ENCODE assay signal across 16 cellular contexts in genomic region chr14:68673464-68673863, GRCh38.
DNase-seq lines count a peak whose midpoint lies in the region; ATAC-seq, FAIRE-seq and TF ChIP-seq lines count a peak whose summit lies in the region.
"Had no signal": no experiment of that assay in that cellular context is flagged by ENCODE, and none has a peak within 500 bp of the region (broad histone marks: within the 10 kb centered on the region; RNA-seq: fewer than 3 reads in every experiment).

No MANE protein-coding gene starts in this region.

- dilution Hi-C loops in keratinocyte (cut with MboI; ENCODE audit: extremely low pct_ligation_motif_present, low sequenced_read_pairs), result no loop called here

- H4K20me1 ChIP-seq in HepG2 (ENCODE audit: insufficient read depth, low read length) (no peaks in the 10 kb centered on the region), astrocyte (ENCODE audit: insufficient read depth, low read length) (no peaks in the 10 kb centered on the region), keratinocyte (ENCODE audit: control insufficient read depth, extremely low read depth, insufficient read depth, low read length) (no peaks in the 10 kb centered on the region)
- H4K20me1 ChIP-seq: BLaER1 had no signal

- H3K4me2 ChIP-seq in HepG2 (ENCODE audit: low read depth, low read length), result no peak overlapping the region
- no peak overlapping the region for H3K4me2 ChIP-seq in astrocyte (ENCODE audit: low read length)
- no peak overlapping the region for H3K4me2 ChIP-seq in keratinocyte (ENCODE audit: control insufficient read depth, extremely low read depth, insufficient read depth, low read depth, low read length)

- peaks cover 3% of the 10 kb centered on the region for H3K9me3 Mint-ChIP-seq in astrocyte (ENCODE audit: unreplicated experiment)
- H3K9me3 Mint-ChIP-seq: CD8-positive, alpha-beta memory T cell had no signal

- TF ChIP-seq CTCF in right lobe of liver (IDR thresholded peaks at IDR 0.05), result no peak
- TF ChIP-seq CTCF in HepG2 (CRISPR knock-in tag; IDR thresholded peaks at IDR 0.05), result no peak
- no peak for TF ChIP-seq CTCF in astrocyte (IDR thresholded peaks at IDR 0.05; ENCODE audit: insufficient read depth, low read depth, low read length)
- TF ChIP-seq CTCF in keratinocyte (optimal IDR thresholded peaks at IDR 0.05 in 1 of 3, IDR thresholded peaks at IDR 0.05 in 1 of 3, conservative IDR thresholded peaks at IDR 0.05 in 1 of 3; ENCODE audit: extremely low read depth in 1 of 3, insufficient read depth in 2 of 3, low read length in 3 of 3), result no peak
- no peak for TF ChIP-seq CTCF in vagina (IDR thresholded peaks at IDR 0.05)

- H3K27ac ChIP-seq in right lobe of liver (peak overlapping the region in 2 of 3 donors; percentile 71 to 72), HepG2 (ENCODE audit: extremely low read length, insufficient read depth, low read length) (no peak overlapping the region), astrocyte (ENCODE audit: low read depth, low read length) (no peak overlapping the region), keratinocyte (ENCODE audit: control insufficient read depth, insufficient read depth, low read length) (no peak overlapping the region), vagina (peak overlapping the region; percentile 87)

- no peaks in the 10 kb centered on the region for H3K9me1 ChIP-seq in keratinocyte (ENCODE audit: control insufficient read depth, extremely low read depth, insufficient read depth, low read length)

- no peak overlapping the region for H2AFZ ChIP-seq in HepG2 (ENCODE audit: low read length)
- no peak overlapping the region for H2AFZ ChIP-seq in astrocyte (ENCODE audit: low read depth, low read length)
- H2AFZ ChIP-seq in keratinocyte (ENCODE audit: control insufficient read depth, low read length), result no peak overlapping the region

- FAIRE-seq in HepG2 (lab: Jason Lieb, UNC), result no peak
- peak; percentile 85 for FAIRE-seq in astrocyte (lab: Jason Lieb, UNC)
- peak; percentile 59 for FAIRE-seq in keratinocyte (lab: Jason Lieb, UNC)

- no TSS peak for BruUV-seq in HepG2 (replicated peaks; lab: Mats Ljungman, UMichigan)

- no peaks in the 10 kb centered on the region for H3K27me3 ChIP-seq in right lobe of liver
- H3K27me3 ChIP-seq in HepG2 (ENCODE audit: control insufficient read depth in 1 of 2, insufficient read depth in 2 of 2, low read length in 2 of 2), result 0 out of 5 replicates have a peak, but pooled peaks cover 0 to 1% of the 10 kb centered on the region in 2 experiments
- H3K27me3 ChIP-seq in astrocyte (ENCODE audit: insufficient read depth, low read length), result no peaks in the 10 kb centered on the region
- no peaks in the 10 kb centered on the region for H3K27me3 ChIP-seq in keratinocyte (ENCODE audit: control insufficient read depth, extremely low read depth, insufficient read depth, low read length)
- H3K27me3 ChIP-seq in vagina, result no peaks in the 10 kb centered on the region
- H3K27me3 ChIP-seq: BLaER1 had no signal

- CTCF ChIA-PET in HepG2 (lab: Yijun Ruan, JAX; ENCODE audit: low intra/inter-chr PET ratio, low total read pairs), result no interaction called here

- H3K4me3 ChIP-seq in right lobe of liver, result no peak overlapping the region
- no peak overlapping the region for H3K4me3 ChIP-seq in HepG2 (replicated peaks in 1 of 3; ENCODE audit: insufficient read depth in 1 of 3, low read depth in 2 of 3, low read length in 3 of 3)
- H3K4me3 ChIP-seq in astrocyte (ENCODE audit: insufficient read depth, low read depth, low read length), result no peak overlapping the region
- no peak overlapping the region for H3K4me3 ChIP-seq in keratinocyte (ENCODE audit: control insufficient read depth in 2 of 3, extremely low read depth in 1 of 3, insufficient read depth in 2 of 3, low read depth in 1 of 3, low read length in 3 of 3)
- H3K4me3 ChIP-seq in vagina, result no peak overlapping the region
- H3K4me3 ChIP-seq: BLaER1 had no signal

- H3K79me2 ChIP-seq in HepG2 (ENCODE audit: insufficient read depth, low read length) (no peaks in the 10 kb centered on the region), astrocyte (ENCODE audit: insufficient read depth, low read length) (no peaks in the 10 kb centered on the region), keratinocyte (ENCODE audit: control insufficient read depth, insufficient read depth, low read length) (no peaks in the 10 kb centered on the region)

- 69% methylated on average over 5 of the region's 5 CpGs for WGBS in right lobe of liver (ENCODE audit: insufficient coverage, low coverage, low lambda C conversion rate, missing lambda C conversion rate)
- 60% methylated on average over 5 of the region's 5 CpGs for WGBS in HepG2 (ENCODE audit: low lambda C conversion rate)

- H3K4me1 ChIP-seq in right lobe of liver (peaks cover 0 to 17% (median 4%) of the 10 kb centered on the region in 4 donors), HepG2 (ENCODE audit: insufficient read depth, low read length) (peaks cover 41% of the 10 kb centered on the region), astrocyte (ENCODE audit: insufficient read depth, low read length) (peaks cover 15% of the 10 kb centered on the region), keratinocyte (ENCODE audit: control insufficient read depth, extremely low read depth, insufficient read depth, low read length) (peaks cover 42% of the 10 kb centered on the region), vagina (peaks cover 75% of the 10 kb centered on the region)

- H3K36me3 Mint-ChIP-seq in astrocyte (ENCODE audit: low read depth, unreplicated experiment), result no peaks in the 10 kb centered on the region
- H3K36me3 Mint-ChIP-seq: CD8-positive, alpha-beta memory T cell had no signal

- H3K27ac Mint-ChIP-seq in astrocyte (ENCODE audit: unreplicated experiment), result no peak overlapping the region

- POLR2A ChIA-PET in HepG2 (lab: Yijun Ruan, JAX), result no interaction called here

- DNase-seq in right lobe of liver (no peak), HepG2 (ENCODE audit: low spot score) (no peak), astrocyte (ENCODE audit: low read depth) (no peak), keratinocyte (ENCODE audit: low read depth, low spot score) (no peak), vagina (ENCODE audit: extremely low spot score in 2 of 2) (no peak), NCI-H2081 (lab: John Stamatoyannopoulos, UW) (no peak), sciatic nerve (ENCODE audit: low spot score) (no peak)
- DNase-seq: 8988T; AML-193; Caco-2; CD8-positive, alpha-beta memory T cell; DMS53; GF-D8; HCEC 1CT had no signal

- ATAC-seq in right lobe of liver (no peak), HepG2 (no peak), GM21528 (IDR thresholded peaks at IDR 0.05; ENCODE audit: low FRiP score, unreplicated experiment) (no peak), sciatic nerve (no peak)

- H3K9ac ChIP-seq in HepG2 (ENCODE audit: insufficient read depth, low read depth, low read length) (no peak overlapping the region), astrocyte (ENCODE audit: low read length) (no peak overlapping the region), keratinocyte (ENCODE audit: control insufficient read depth, extremely low read depth, insufficient read depth, low read length) (no peak overlapping the region)
- H3K9ac ChIP-seq: BLaER1 had no signal

- TF ChIP-seq EP300 in HepG2 (IDR thresholded peaks at IDR 0.05; ENCODE audit: low read depth in 2 of 2, low read length in 2 of 2), result no peak
- no peak for TF ChIP-seq EP300 in HepG2 (CRISPR knock-in tag; IDR thresholded peaks at IDR 0.05; ENCODE audit: borderline replicate concordance)

- no peak for TF ChIP-seq RAD21 in HepG2 (CRISPR knock-in tag; IDR thresholded peaks at IDR 0.05)

- H3K4me3 Mint-ChIP-seq in astrocyte (ENCODE audit: unreplicated experiment), result no peak overlapping the region
- H3K4me3 Mint-ChIP-seq: CD8-positive, alpha-beta memory T cell had no signal

- no peaks in the 10 kb centered on the region for H3K36me3 ChIP-seq in right lobe of liver
- H3K36me3 ChIP-seq in HepG2 (replicated peaks in 1 of 2; ENCODE audit: control insufficient read depth in 1 of 2, insufficient read depth in 2 of 2, low read length in 2 of 2), result no peaks in the 10 kb centered on the region
- no peaks in the 10 kb centered on the region for H3K36me3 ChIP-seq in astrocyte (ENCODE audit: insufficient read depth, low read length)
- H3K36me3 ChIP-seq in keratinocyte (ENCODE audit: control insufficient read depth in 2 of 2, extremely low read depth in 1 of 2, insufficient read depth in 2 of 2, low read length in 2 of 2), result no peaks in the 10 kb centered on the region
- no peaks in the 10 kb centered on the region for H3K36me3 ChIP-seq in vagina
- H3K36me3 ChIP-seq: BLaER1 had no signal

- TF ChIP-seq POLR2A in right lobe of liver (IDR thresholded peaks at IDR 0.05) (no peak), HepG2 (IDR thresholded peaks at IDR 0.05; ENCODE audit: insufficient read depth in 1 of 2, low read depth in 2 of 2, low read length in 2 of 2) (no peak), vagina (IDR thresholded peaks at IDR 0.05) (no peak)

- H3K4me1 Mint-ChIP-seq in astrocyte (ENCODE audit: low read depth, unreplicated experiment), result peaks cover 9% of the 10 kb centered on the region

- peaks cover 2% of the 10 kb centered on the region for H3K27me3 Mint-ChIP-seq in astrocyte (ENCODE audit: low read depth, unreplicated experiment)
- H3K27me3 Mint-ChIP-seq: CD8-positive, alpha-beta memory T cell had no signal

- intact Hi-C loops in right lobe of liver (cut with DNase I), result no loop called here
- intact Hi-C loops in HepG2 (cut with micrococcal nuclease; ENCODE audit: unreplicated experiment), result no loop called here
- intact Hi-C loops in vagina (cut with DNase I), result no loop called here
- intact Hi-C loops in sciatic nerve (cut with DNase I), result no loop called here

- H3K9me3 ChIP-seq in right lobe of liver, result no peaks in the 10 kb centered on the region
- no peaks in the 10 kb centered on the region for H3K9me3 ChIP-seq in HepG2 (ENCODE audit: low read length)
- H3K9me3 ChIP-seq in astrocyte (ENCODE audit: insufficient read depth, low read depth, low read length), result no peaks in the 10 kb centered on the region
- peaks cover 3% of the 10 kb centered on the region for H3K9me3 ChIP-seq in keratinocyte (ENCODE audit: control insufficient read depth, low read depth, low read length)
- H3K9me3 ChIP-seq in vagina, result no peaks in the 10 kb centered on the region
- H3K9me3 ChIP-seq: BLaER1, Caco-2 had no signal

- in situ Hi-C loops in HepG2 (cut with HindIII; ENCODE audit: extremely low pct_ligation_motif_present, low pct_unique_long_range_greater_than_20kb), result loop anchor here (25.0 kb wide), 1 partner anchor 736 kb away; no protein-coding TSS in a partner anchor

TF ChIP-seq in HepG2, 621 proteins besides CTCF, POLR2A, EP300 and RAD21 (continues in another document):
- TF ChIP-seq KDM6A (CRISPR knock-in tag; IDR thresholded peaks at IDR 0.05; ENCODE audit: low read depth) (no peak), ZNF550 (CRISPR knock-in tag; IDR thresholded peaks at IDR 0.05; ENCODE audit: borderline replicate concordance) (no peak)

Comparison
In these comparisons a context has a peak if more than half of its experiments do, and no peak if none do; other contexts are left out.
1. H3K27ac ChIP-seq: peak in right lobe of liver (2 of 3) and vagina (single experiment); none in HepG2 (single experiment), astrocyte (single experiment) and keratinocyte (single experiment).